10 cellular contexts compared by ENCODE assay signal in genomic region chr9:70607926-70608325, GRCh38.
DNase-seq lines count a peak whose midpoint lies in the region; ATAC-seq and TF ChIP-seq lines count a peak whose summit lies in the region.
"Had no signal": no experiment of that assay in that cellular context is flagged by ENCODE, and none has a peak within 500 bp of the region (broad histone marks: within the 10 kb centered on the region; RNA-seq: fewer than 3 reads in every experiment).

No MANE protein-coding gene starts in this region.

- H3K4me3 ChIP-seq in esophagus muscularis mucosa = no peak overlapping the region
- no peak overlapping the region for H3K4me3 ChIP-seq in uterus
- H3K4me3 ChIP-seq: body of pancreas had no signal

- TF ChIP-seq POLR2A in esophagus muscularis mucosa (IDR thresholded peaks at IDR 0.05; ENCODE audit: low read depth) = no peak
- TF ChIP-seq POLR2A in uterus (IDR thresholded peaks at IDR 0.05) = no peak

- no peak for TF ChIP-seq CTCF in C4-2B (conservative IDR thresholded peaks at IDR 0.05)
- TF ChIP-seq CTCF in esophagus muscularis mucosa (IDR thresholded peaks at IDR 0.05) = no peak
- no peak for TF ChIP-seq CTCF in uterus (IDR thresholded peaks at IDR 0.05)

- H3K27ac ChIP-seq in C4-2B = peak overlapping the region; percentile 30; the same call in 1 of the 2 replicates
- no peak overlapping the region for H3K27ac ChIP-seq in esophagus muscularis mucosa (replicated peaks in 1 of 4)
- no peak overlapping the region for H3K27ac ChIP-seq in uterus
- H3K27ac ChIP-seq: body of pancreas had no signal

- H3K36me3 ChIP-seq in esophagus muscularis mucosa (no peaks in the 10 kb centered on the region), uterus (no peaks in the 10 kb centered on the region)

- TF ChIP-seq EP300 in esophagus muscularis mucosa (IDR thresholded peaks at IDR 0.05) = no peak

- 51% methylated on average over 9 of the region's 9 CpGs for WGBS in esophagus muscularis mucosa

- DNase-seq in NAMALWA (ENCODE audit: low spot score) (peak; percentile 80), esophagus muscularis mucosa (ENCODE audit: extremely low spot score) (peak; percentile 88), NCI-H2107 (lab: John Stamatoyannopoulos, UW) (no peak), NCI-H226 (no peak), uterus (no peak)
- DNase-seq in activated CD8-positive, alpha-beta memory T cell treated with anti-CD3 and anti-CD28 coated beads, Interleukin-2, amount 50 U/mL, for 48 hours = no peak
- DNase-seq: SW 1271 had no signal

- no peaks in the 10 kb centered on the region for H3K27me3 ChIP-seq in esophagus muscularis mucosa
- no peaks in the 10 kb centered on the region for H3K27me3 ChIP-seq in uterus
- H3K27me3 ChIP-seq: body of pancreas had no signal

- H3K4me1 ChIP-seq in esophagus muscularis mucosa = peaks cover 13 to 19% (median 17%) of the 10 kb centered on the region in 4 donors
- peaks cover 0 to 5% of the 10 kb centered on the region in 2 donors for H3K4me1 ChIP-seq in uterus
- H3K4me1 ChIP-seq: body of pancreas had no signal

- no peaks in the 10 kb centered on the region for H3K9me3 ChIP-seq in esophagus muscularis mucosa
- H3K9me3 ChIP-seq in uterus = no peaks in the 10 kb centered on the region
- H3K9me3 ChIP-seq: body of pancreas had no signal

- intact Hi-C loops in esophagus muscularis mucosa (cut with DNase I) (loop anchor here (10.0 kb wide), 1 partner anchor 633 kb away; no protein-coding TSS in a partner anchor), uterus (cut with DNase I; ENCODE audit: low total_unique reads) (loop anchor here (10.0 kb wide), 3 partner anchors 253 to 633 kb away; no protein-coding TSS in a partner anchor)

- peak; percentile 63 for ATAC-seq in GM21825 (IDR thresholded peaks at IDR 0.05; ENCODE audit: unreplicated experiment)
- ATAC-seq: body of pancreas had no signal

Comparison
In these comparisons a context has a peak if more than half of its experiments do, and no peak if none do; other contexts are left out.
1. DNase-seq: peak in NAMALWA (single experiment) and esophagus muscularis mucosa (single experiment); none in NCI-H2107 (single experiment), activated CD8-positive, alpha-beta memory T cell treated with anti-CD3 and anti-CD28 coated beads, Interleukin-2, amount 50 U/mL, for 48 hours (single experiment), NCI-H226 (single experiment) and uterus (0 of 2).